ENCODE assay signal across 2 cellular contexts in the genomic region with DNA sequence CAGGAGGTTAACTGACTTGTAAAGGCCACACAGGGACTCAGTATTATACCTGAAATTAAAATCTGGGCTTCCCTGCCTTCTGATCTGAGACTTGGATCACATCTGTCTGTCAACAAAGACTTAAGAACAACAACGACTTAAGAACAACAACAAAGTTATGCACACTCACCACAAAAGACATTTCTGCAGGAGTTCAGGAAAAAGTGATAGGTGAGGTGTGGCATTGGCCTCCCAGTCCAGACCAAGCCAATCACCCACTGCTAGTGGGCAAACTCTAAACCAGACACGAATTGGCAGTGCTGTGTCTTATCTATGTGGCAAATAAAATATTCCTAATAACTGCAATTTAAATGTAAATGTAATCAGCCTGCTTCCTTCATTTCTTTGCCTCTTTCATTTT.
A peak's percentile ranks its signal among the peaks of the same experiment; 100 is the strongest.
TF ChIP-seq lines count a peak whose summit lies in the region.

No MANE protein-coding gene starts in this region.

TF ChIP-seq in HCT116, 20 proteins besides CTCF, POLR2A, EP300 and RAD21 (continued from another document):
- TF ChIP-seq POLR2AphosphoS5 (IDR thresholded peaks at IDR 0.05; ENCODE audit: low read depth, low read length) (no peak), ELF1 (IDR thresholded peaks at IDR 0.05; ENCODE audit: borderline replicate concordance, low read depth) (no peak), ZFX (IDR thresholded peaks at IDR 0.05) (no peak), TCF7L2 (IDR thresholded peaks at IDR 0.05; ENCODE audit: borderline replicate concordance, extremely low read depth, insufficient read depth, insufficient read length) (no peak), YY1 (IDR thresholded peaks at IDR 0.05; ENCODE audit: extremely low read depth, insufficient replicate concordance, low read depth, low read length) (no peak), SRF (IDR thresholded peaks at IDR 0.05; ENCODE audit: low read depth) (no peak), JUND (IDR thresholded peaks at IDR 0.05) (no peak), EZH2 (IDR thresholded peaks at IDR 0.05) (no peak), EZH2phosphoT487 (IDR thresholded peaks at IDR 0.05; ENCODE audit: borderline replicate concordance) (no peak), CBX3 (IDR thresholded peaks at IDR 0.05; ENCODE audit: low read depth) (no peak), CEBPB (IDR thresholded peaks at IDR 0.05; ENCODE audit: low read depth) (no peak), SP1 (IDR thresholded peaks at IDR 0.05; ENCODE audit: low read depth) (no peak), FOSL1 (IDR thresholded peaks at IDR 0.05; ENCODE audit: low read depth) (no peak), SIN3A (IDR thresholded peaks at IDR 0.05; ENCODE audit: low read depth) (no peak), ZNF274 (IDR thresholded peaks at IDR 0.05; ENCODE audit: low read depth, low read length) (no peak)
- TF ChIP-seq, protein P1, sequence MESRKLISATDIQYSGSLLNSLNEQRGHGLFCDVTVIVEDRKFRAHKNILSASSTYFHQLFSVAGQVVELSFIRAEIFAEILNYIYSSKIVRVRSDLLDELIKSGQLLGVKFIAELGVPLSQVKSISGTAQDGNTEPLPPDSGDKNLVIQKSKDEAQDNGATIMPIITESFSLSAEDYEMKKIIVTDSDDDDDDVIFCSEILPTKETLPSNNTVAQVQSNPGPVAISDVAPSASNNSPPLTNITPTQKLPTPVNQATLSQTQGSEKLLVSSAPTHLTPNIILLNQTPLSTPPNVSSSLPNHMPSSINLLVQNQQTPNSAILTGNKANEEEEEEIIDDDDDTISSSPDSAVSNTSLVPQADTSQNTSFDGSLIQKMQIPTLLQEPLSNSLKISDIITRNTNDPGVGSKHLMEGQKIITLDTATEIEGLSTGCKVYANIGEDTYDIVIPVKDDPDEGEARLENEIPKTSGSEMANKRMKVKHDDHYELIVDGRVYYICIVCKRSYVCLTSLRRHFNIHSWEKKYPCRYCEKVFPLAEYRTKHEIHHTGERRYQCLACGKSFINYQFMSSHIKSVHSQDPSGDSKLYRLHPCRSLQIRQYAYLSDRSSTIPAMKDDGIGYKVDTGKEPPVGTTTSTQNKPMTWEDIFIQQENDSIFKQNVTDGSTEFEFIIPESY (IDR thresholded peaks at IDR 0.05; ENCODE audit: extremely low read depth, insufficient replicate concordance, low read length), result no peak
- TF ChIP-seq, protein P2, sequence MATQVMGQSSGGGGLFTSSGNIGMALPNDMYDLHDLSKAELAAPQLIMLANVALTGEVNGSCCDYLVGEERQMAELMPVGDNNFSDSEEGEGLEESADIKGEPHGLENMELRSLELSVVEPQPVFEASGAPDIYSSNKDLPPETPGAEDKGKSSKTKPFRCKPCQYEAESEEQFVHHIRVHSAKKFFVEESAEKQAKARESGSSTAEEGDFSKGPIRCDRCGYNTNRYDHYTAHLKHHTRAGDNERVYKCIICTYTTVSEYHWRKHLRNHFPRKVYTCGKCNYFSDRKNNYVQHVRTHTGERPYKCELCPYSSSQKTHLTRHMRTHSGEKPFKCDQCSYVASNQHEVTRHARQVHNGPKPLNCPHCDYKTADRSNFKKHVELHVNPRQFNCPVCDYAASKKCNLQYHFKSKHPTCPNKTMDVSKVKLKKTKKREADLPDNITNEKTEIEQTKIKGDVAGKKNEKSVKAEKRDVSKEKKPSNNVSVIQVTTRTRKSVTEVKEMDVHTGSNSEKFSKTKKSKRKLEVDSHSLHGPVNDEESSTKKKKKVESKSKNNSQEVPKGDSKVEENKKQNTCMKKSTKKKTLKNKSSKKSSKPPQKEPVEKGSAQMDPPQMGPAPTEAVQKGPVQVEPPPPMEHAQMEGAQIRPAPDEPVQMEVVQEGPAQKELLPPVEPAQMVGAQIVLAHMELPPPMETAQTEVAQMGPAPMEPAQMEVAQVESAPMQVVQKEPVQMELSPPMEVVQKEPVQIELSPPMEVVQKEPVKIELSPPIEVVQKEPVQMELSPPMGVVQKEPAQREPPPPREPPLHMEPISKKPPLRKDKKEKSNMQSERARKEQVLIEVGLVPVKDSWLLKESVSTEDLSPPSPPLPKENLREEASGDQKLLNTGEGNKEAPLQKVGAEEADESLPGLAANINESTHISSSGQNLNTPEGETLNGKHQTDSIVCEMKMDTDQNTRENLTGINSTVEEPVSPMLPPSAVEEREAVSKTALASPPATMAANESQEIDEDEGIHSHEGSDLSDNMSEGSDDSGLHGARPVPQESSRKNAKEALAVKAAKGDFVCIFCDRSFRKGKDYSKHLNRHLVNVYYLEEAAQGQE (IDR thresholded peaks at IDR 0.05; ENCODE audit: low read depth), result no peak
- TF ChIP-seq, protein P3, sequence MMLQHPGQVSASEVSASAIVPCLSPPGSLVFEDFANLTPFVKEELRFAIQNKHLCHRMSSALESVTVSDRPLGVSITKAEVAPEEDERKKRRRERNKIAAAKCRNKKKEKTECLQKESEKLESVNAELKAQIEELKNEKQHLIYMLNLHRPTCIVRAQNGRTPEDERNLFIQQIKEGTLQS (IDR thresholded peaks at IDR 0.05), result no peak
- TF ChIP-seq, protein P4, sequence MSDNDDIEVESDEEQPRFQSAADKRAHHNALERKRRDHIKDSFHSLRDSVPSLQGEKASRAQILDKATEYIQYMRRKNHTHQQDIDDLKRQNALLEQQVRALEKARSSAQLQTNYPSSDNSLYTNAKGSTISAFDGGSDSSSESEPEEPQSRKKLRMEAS (IDR thresholded peaks at IDR 0.05), result no peak

TF ChIP-seq in K562, 482 proteins besides CTCF, POLR2A, EP300 and RAD21 (continued from another document):
- no peak for TF ChIP-seq SUPT5H (IDR thresholded peaks at IDR 0.05)
- TF ChIP-seq, protein P5, sequence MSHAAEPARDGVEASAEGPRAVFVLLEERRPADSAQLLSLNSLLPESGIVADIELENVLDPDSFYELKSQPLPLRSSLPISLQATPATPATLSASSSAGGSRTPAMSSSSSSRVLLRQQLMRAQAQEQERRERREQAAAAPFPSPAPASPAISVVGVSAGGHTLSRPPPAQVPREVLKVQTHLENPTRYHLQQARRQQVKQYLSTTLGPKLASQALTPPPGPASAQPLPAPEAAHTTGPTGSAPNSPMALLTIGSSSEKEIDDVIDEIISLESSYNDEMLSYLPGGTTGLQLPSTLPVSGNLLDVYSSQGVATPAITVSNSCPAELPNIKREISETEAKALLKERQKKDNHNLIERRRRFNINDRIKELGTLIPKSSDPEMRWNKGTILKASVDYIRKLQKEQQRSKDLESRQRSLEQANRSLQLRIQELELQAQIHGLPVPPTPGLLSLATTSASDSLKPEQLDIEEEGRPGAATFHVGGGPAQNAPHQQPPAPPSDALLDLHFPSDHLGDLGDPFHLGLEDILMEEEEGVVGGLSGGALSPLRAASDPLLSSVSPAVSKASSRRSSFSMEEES (CRISPR knock-in tag; IDR thresholded peaks at IDR 0.05), result no peak
- no peak for TF ChIP-seq JUND (IDR thresholded peaks at IDR 0.05; ENCODE audit: borderline replicate concordance, low read depth, low read length)
- no peak for TF ChIP-seq JUND (tag; IDR thresholded peaks at IDR 0.05; ENCODE audit: borderline replicate concordance, low read depth, low read length)
- TF ChIP-seq PML (IDR thresholded peaks at IDR 0.05; ENCODE audit: low read length), result no peak
- TF ChIP-seq NFE2L1 (tag; IDR thresholded peaks at IDR 0.05; ENCODE audit: borderline replicate concordance, low read depth), result no peak
- TF ChIP-seq, protein P6, sequence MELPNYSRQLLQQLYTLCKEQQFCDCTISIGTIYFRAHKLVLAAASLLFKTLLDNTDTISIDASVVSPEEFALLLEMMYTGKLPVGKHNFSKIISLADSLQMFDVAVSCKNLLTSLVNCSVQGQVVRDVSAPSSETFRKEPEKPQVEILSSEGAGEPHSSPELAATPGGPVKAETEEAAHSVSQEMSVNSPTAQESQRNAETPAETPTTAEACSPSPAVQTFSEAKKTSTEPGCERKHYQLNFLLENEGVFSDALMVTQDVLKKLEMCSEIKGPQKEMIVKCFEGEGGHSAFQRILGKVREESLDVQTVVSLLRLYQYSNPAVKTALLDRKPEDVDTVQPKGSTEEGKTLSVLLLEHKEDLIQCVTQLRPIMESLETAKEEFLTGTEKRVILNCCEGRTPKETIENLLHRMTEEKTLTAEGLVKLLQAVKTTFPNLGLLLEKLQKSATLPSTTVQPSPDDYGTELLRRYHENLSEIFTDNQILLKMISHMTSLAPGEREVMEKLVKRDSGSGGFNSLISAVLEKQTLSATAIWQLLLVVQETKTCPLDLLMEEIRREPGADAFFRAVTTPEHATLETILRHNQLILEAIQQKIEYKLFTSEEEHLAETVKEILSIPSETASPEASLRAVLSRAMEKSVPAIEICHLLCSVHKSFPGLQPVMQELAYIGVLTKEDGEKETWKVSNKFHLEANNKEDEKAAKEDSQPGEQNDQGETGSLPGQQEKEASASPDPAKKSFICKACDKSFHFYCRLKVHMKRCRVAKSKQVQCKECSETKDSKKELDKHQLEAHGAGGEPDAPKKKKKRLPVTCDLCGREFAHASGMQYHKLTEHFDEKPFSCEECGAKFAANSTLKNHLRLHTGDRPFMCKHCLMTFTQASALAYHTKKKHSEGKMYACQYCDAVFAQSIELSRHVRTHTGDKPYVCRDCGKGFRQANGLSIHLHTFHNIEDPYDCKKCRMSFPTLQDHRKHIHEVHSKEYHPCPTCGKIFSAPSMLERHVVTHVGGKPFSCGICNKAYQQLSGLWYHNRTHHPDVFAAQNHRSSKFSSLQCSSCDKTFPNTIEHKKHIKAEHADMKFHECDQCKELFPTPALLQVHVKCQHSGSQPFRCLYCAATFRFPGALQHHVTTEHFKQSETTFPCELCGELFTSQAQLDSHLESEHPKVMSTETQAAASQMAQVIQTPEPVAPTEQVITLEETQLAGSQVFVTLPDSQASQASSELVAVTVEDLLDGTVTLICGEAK (IDR thresholded peaks at IDR 0.05), result no peak
- TF ChIP-seq, protein P6 (CRISPR knock-in tag; IDR thresholded peaks at IDR 0.05), result no peak
- TF ChIP-seq, protein P7, sequence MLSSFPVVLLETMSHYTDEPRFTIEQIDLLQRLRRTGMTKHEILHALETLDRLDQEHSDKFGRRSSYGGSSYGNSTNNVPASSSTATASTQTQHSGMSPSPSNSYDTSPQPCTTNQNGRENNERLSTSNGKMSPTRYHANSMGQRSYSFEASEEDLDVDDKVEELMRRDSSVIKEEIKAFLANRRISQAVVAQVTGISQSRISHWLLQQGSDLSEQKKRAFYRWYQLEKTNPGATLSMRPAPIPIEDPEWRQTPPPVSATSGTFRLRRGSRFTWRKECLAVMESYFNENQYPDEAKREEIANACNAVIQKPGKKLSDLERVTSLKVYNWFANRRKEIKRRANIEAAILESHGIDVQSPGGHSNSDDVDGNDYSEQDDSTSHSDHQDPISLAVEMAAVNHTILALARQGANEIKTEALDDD (IDR thresholded peaks at IDR 0.05), result 0 out of 2 replicates have a peak, but pooled peaks have one; percentile 35
- no peak for TF ChIP-seq TRIM28 (IDR thresholded peaks at IDR 0.05)
TF ChIP-seq in K562: peak in this region for 1.
